In genomic region chr13:75326173-75327131, GRCh38 we compare ENCODE assay signal across 9 cellular contexts.
DNase-seq lines count a peak whose midpoint lies in the region; ATAC-seq and TF ChIP-seq lines count a peak whose summit lies in the region.
"Had no signal": no experiment of that assay in that cellular context is flagged by ENCODE, and none has a peak within 500 bp of the region (broad histone marks: within the 10 kb centered on the region; RNA-seq: fewer than 3 reads in every experiment).

No MANE protein-coding gene starts in this region.

- no peaks in the 10 kb centered on the region for H4K20me1 ChIP-seq in PC-3 (ENCODE audit: low read length)

- no peaks in the 10 kb centered on the region for H3K36me3 ChIP-seq in PC-3 (ENCODE audit: low read depth, low read length)

- H3K4me3 ChIP-seq in mononuclear cell (ENCODE audit: low read length), result peak overlapping the region; percentile 39
- no peak overlapping the region for H3K4me3 ChIP-seq in PC-3 (ENCODE audit: low read length)

- no peak for TF ChIP-seq CTCF in GM13977 (IDR thresholded peaks at IDR 0.05; ENCODE audit: extremely low read depth, insufficient read depth, missing control alignments)
- TF ChIP-seq CTCF in type B pancreatic cell (conservative IDR thresholded peaks at IDR 0.05), result no peak
- no peak for TF ChIP-seq CTCF in PC-3 (conservative IDR thresholded peaks at IDR 0.05; ENCODE audit: low read depth, low read length)
- no peak for TF ChIP-seq CTCF in osteocyte (IDR thresholded peaks at IDR 0.05)

- intact Hi-C loops in PC-3 (cut with micrococcal nuclease), result no loop called here

- H3K9me2 ChIP-seq in PC-3 (replicated peaks; ENCODE audit: low read length), result no peaks in the 10 kb centered on the region

- no peaks in the 10 kb centered on the region for H3K79me2 ChIP-seq in PC-3 (ENCODE audit: low read length)

- no peaks in the 10 kb centered on the region for H3F3A ChIP-seq in PC-3 (ENCODE audit: low read length, unreplicated experiment)

- no TSS peak for BruUV-seq in PC-3 (replicated peaks; lab: Mats Ljungman, UMichigan)

- H3K4me1 Mint-ChIP-seq in activated naive CD8-positive, alpha-beta T cell treated with anti-CD3 and anti-CD28 coated beads, Interleukin-2, amount 50 U/mL, for 24 hours, result peaks cover 32% of the 10 kb centered on the region
- H3K4me1 Mint-ChIP-seq in type B pancreatic cell (ENCODE audit: unreplicated experiment) (peaks cover 18% of the 10 kb centered on the region), osteocyte (ENCODE audit: unreplicated experiment) (peaks cover 8% of the 10 kb centered on the region)

- peak; percentile 88 for ATAC-seq in HG02623 (IDR thresholded peaks at IDR 0.05; ENCODE audit: unreplicated experiment)
- ATAC-seq in activated naive CD8-positive, alpha-beta T cell treated with anti-CD3 and anti-CD28 coated beads, Interleukin-2, amount 50 U/mL, for 24 hours, result peak; percentile 89
- no peak for ATAC-seq in PC-3

- no peak overlapping the region for H3K27ac ChIP-seq in PC-3 (ENCODE audit: low read length)
- H3K27ac ChIP-seq: KMS-11 had no signal

- DNase-seq in GM13977 (ENCODE audit: low spot score), result peak; percentile 56
- peak; percentile 3 for DNase-seq in SK-N-DZ (ENCODE audit: low spot score)
- DNase-seq in activated naive CD8-positive, alpha-beta T cell treated with anti-CD3 and anti-CD28 coated beads, Interleukin-2, amount 50 U/mL, for 24 hours, result peak; percentile 63
- DNase-seq in type B pancreatic cell (ENCODE audit: extremely low spot score, unreplicated experiment), result no peak
- no peak for DNase-seq in PC-3
- no peak for DNase-seq in osteocyte (ENCODE audit: extremely low spot score, unreplicated experiment)

- no peaks in the 10 kb centered on the region for H3K27me3 Mint-ChIP-seq in activated naive CD8-positive, alpha-beta T cell treated with anti-CD3 and anti-CD28 coated beads, Interleukin-2, amount 50 U/mL, for 24 hours
- no peaks in the 10 kb centered on the region for H3K27me3 Mint-ChIP-seq in type B pancreatic cell
- no peaks in the 10 kb centered on the region for H3K27me3 Mint-ChIP-seq in osteocyte (ENCODE audit: unreplicated experiment)

- POLR2A ChIA-PET in PC-3 (lab: Charles Lee; ENCODE audit: unreplicated experiment), result interaction anchor here (0.6 kb wide), 1 partner anchor 18 kb away, joined by 3 read pairs; no protein-coding TSS in a partner anchor

- H3K4me1 ChIP-seq in mononuclear cell (ENCODE audit: insufficient read depth, low read length) (peaks cover 13% of the 10 kb centered on the region), PC-3 (ENCODE audit: insufficient read depth, low read length) (no peaks in the 10 kb centered on the region)

- peaks cover 19% of the 10 kb centered on the region for H3K36me3 Mint-ChIP-seq in activated naive CD8-positive, alpha-beta T cell treated with anti-CD3 and anti-CD28 coated beads, Interleukin-2, amount 50 U/mL, for 24 hours (ENCODE audit: low read depth)
- peaks cover 27% of the 10 kb centered on the region for H3K36me3 Mint-ChIP-seq in type B pancreatic cell
- no peaks in the 10 kb centered on the region for H3K36me3 Mint-ChIP-seq in osteocyte (ENCODE audit: unreplicated experiment)

- H3K4me3 Mint-ChIP-seq in activated naive CD8-positive, alpha-beta T cell treated with anti-CD3 and anti-CD28 coated beads, Interleukin-2, amount 50 U/mL, for 24 hours, result peak overlapping the region; percentile 92
- H3K4me3 Mint-ChIP-seq in type B pancreatic cell (peak overlapping the region; percentile 80), osteocyte (ENCODE audit: unreplicated experiment) (no peak overlapping the region)

- H3K9ac ChIP-seq in PC-3 (ENCODE audit: low read length), result no peak overlapping the region
- H3K9ac ChIP-seq: KMS-11 had no signal

- CTCF ChIA-PET in PC-3 (lab: Charles Lee), result no interaction called here

- peak overlapping the region; percentile 95 for H3K27ac Mint-ChIP-seq in activated naive CD8-positive, alpha-beta T cell treated with anti-CD3 and anti-CD28 coated beads, Interleukin-2, amount 50 U/mL, for 24 hours
- H3K27ac Mint-ChIP-seq in type B pancreatic cell (peak overlapping the region; percentile 91), osteocyte (ENCODE audit: unreplicated experiment) (no peak overlapping the region)

- in situ Hi-C loops in GM13977 (cut with MboI; ENCODE audit: low pct_unique_long_range_greater_than_20kb, low sequenced_read_pairs, unreplicated experiment), result no loop called here

- H2AFZ ChIP-seq in PC-3 (ENCODE audit: low read length), result no peak overlapping the region

- H3K9me3 ChIP-seq in mononuclear cell (ENCODE audit: low read depth, low read length) (no peaks in the 10 kb centered on the region), PC-3 (ENCODE audit: low read length) (no peaks in the 10 kb centered on the region)

- no peak overlapping the region for H3K4me2 ChIP-seq in PC-3 (ENCODE audit: low read length)
- H3K4me2 ChIP-seq: KMS-11 had no signal

- H3K9me3 Mint-ChIP-seq in activated naive CD8-positive, alpha-beta T cell treated with anti-CD3 and anti-CD28 coated beads, Interleukin-2, amount 50 U/mL, for 24 hours, result no peaks in the 10 kb centered on the region
- H3K9me3 Mint-ChIP-seq in type B pancreatic cell (peaks cover 5% of the 10 kb centered on the region), osteocyte (ENCODE audit: unreplicated experiment) (no peaks in the 10 kb centered on the region)

- H3K27me3 ChIP-seq in mononuclear cell (ENCODE audit: insufficient read depth, low read length) (no peaks in the 10 kb centered on the region), PC-3 (ENCODE audit: low read length) (no peaks in the 10 kb centered on the region)

Comparison
In these comparisons a context has a peak if more than half of its experiments do, and no peak if none do; other contexts are left out.
1. DNase-seq: peak in GM13977 (single experiment), SK-N-DZ (single experiment) and activated naive CD8-positive, alpha-beta T cell treated with anti-CD3 and anti-CD28 coated beads, Interleukin-2, amount 50 U/mL, for 24 hours (single experiment); none in type B pancreatic cell (single experiment), PC-3 (single experiment) and osteocyte (single experiment).